Comparison of ENCODE assay signal across 1 cellular context in the genomic region with DNA sequence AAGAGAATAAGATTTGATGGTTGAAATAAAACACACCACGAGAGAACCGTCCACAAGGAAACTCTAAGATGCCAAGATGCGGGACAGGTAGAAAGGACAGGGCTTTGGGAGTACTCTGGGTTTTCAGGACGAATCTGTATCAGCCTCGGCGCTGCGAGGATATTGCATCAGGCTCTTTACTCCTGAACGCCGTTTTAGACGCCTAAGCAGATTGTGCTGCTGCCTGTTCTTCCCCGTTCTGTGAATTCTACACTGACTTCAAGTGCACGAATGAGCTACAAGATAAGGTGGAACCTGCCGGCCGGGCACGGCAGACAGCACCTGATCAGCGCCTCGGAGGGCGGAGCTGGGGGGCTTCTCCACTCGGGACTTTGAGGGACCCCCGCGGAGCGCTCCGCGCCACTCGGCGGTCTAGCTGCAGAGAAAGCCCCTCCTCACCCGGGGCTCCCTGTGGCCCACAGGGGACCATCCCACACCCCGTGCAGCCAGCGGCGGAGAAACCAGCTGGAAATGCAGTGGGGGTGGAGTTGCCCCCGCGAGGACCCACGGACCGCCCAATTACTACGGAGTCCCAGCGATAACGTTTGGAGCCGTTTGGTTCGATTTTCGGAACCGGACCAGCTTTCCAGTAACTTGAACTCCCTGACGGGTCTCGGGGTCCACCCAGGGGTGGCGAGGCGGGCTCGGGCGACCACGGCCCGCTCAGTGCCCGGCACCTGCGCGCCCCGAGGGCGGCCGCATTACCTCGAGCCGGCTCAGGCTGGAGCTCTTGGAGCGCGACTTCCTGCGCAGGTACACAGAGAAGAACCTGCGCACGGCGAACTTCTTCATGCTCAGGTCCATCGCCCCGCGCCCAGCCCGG.
TF ChIP-seq lines count a peak whose summit lies in the region.

No MANE protein-coding gene starts in this region.

TF ChIP-seq in K562, 482 proteins besides CTCF, POLR2A, EP300 and RAD21 (continued from another document):
- peak; percentile 29; the same call in 1 of the 2 replicates for TF ChIP-seq REST (CRISPR knock-in tag; IDR thresholded peaks at IDR 0.05; ENCODE audit: low read depth)
